15 cellular contexts compared by ENCODE assay signal in the genomic region with DNA sequence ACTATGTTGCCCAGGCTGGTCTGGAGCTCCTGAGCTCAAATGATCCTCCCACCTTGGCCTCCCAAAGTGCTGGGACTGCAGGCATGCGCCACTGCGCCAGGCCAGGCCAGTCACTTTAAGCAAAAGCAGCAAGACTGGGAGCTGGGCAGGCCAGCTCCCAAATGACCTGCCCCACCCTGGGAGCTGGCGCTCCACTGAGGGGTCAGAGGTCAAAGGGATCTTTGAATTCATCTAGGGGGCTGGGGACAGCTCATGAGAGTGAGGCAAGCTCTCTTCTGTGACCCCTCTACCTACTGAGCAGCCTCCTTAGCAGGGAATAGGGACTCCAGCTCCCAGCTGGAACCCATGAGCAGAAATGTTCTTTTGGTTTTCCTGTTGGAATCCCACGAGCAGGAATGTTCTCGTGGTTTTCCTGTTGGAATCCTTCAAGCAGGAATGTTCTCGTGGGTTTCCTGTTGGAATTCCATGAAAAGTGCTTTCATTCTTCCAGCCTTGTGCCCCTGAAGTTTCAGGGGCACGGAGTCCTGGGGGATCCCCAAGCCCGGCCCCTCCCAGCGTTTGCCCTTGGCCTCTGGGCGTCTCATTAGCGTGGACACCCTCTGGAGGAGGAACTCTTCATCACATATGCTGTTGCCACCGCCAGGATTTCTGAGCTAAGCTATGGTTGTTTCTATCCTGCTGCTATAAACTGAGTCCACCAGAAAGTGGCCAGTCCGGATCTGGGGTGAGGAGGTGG.
A peak's percentile ranks its signal among the peaks of the same experiment; 100 is the strongest.
DNase-seq lines count a peak whose midpoint lies in the region; ATAC-seq and TF ChIP-seq lines count a peak whose summit lies in the region.
"Had no signal": no experiment of that assay in that cellular context is flagged by ENCODE, and none has a peak within 500 bp of the region (broad histone marks: within the 10 kb centered on the region; RNA-seq: fewer than 3 reads in every experiment).

No MANE protein-coding gene starts in this region.

- H3K4me3 ChIP-seq in BLaER1 treated with 17β-estradiol and CSF1 and Interleukin-3, amounts not matched to agents 10 nM and 100 nM = no peak overlapping the region
- peak overlapping the region; percentile 38; the same call in 1 of the 2 replicates for H3K4me3 ChIP-seq in SK-N-MC
- H3K4me3 ChIP-seq in psoas muscle = no peak overlapping the region
- H3K4me3 ChIP-seq: thoracic aorta had no signal

- ATAC-seq in left ventricle myocardium superior = peak; percentile 8
- no peak for ATAC-seq in psoas muscle
- ATAC-seq in GM21529 (IDR thresholded peaks at IDR 0.05; ENCODE audit: unreplicated experiment) = no peak
- ATAC-seq: CD8-positive, alpha-beta T cell had no signal

- H3K4me1 ChIP-seq in BLaER1 treated with 17β-estradiol and CSF1 and Interleukin-3, amounts not matched to agents 10 nM and 100 nM = peaks cover 67 to 100% (median 100%) of the 10 kb centered on the region in 10 experiments
- H3K4me1 ChIP-seq in psoas muscle = peaks cover 6% of the 10 kb centered on the region

- no peaks in the 10 kb centered on the region for H4K20me1 ChIP-seq in BLaER1 treated with 17β-estradiol and CSF1 and Interleukin-3, amounts not matched to agents 10 nM and 100 nM

- H3K27ac ChIP-seq in BLaER1 treated with 17β-estradiol and CSF1 and Interleukin-3, amounts not matched to agents 10 nM and 100 nM = peak overlapping the region in 9 of 11 experiments; percentile 17 to 99 (median 95); a peak in 18 of 22 replicates
- H3K27ac ChIP-seq in SK-N-MC (no peak overlapping the region), psoas muscle (peak overlapping the region; percentile 37)

- H3K27me3 ChIP-seq in BLaER1 treated with 17β-estradiol and CSF1 and Interleukin-3, amounts not matched to agents 10 nM and 100 nM = no peaks in the 10 kb centered on the region
- no peaks in the 10 kb centered on the region for H3K27me3 ChIP-seq in psoas muscle (ENCODE audit: insufficient read depth in 3 of 3, low read length in 2 of 3)

- intact Hi-C loops in left ventricle myocardium superior (cut with micrococcal nuclease) (no loop called here), psoas muscle (cut with DNase I) (no loop called here)

- no peak for DNase-seq in SK-N-MC (ENCODE audit: low read depth, low spot score)
- DNase-seq in left ventricle myocardium superior = no peak
- peak in 1 of 2 donors; percentile 52 for DNase-seq in psoas muscle
- no peak for DNase-seq in SK-N-DZ (ENCODE audit: low spot score)
- no peak for DNase-seq in AML-193 (lab: John Stamatoyannopoulos, UW)
- no peak for DNase-seq in RKO (ENCODE audit: low spot score)
- DNase-seq: anterior cingulate cortex; CD8-positive, alpha-beta T cell; NCI-H1105; NK-92 treated with Interleukin-12 subunit alpha and Interleukin-12 subunit beta, amount 100 ng/mL, for 24 hours; stimulated activated CD4-positive, alpha-beta T cell treated with anti-CD3 and anti-CD28 coated beads, Interleukin-4, amount 100 ng/mL, for 24 hours; T-helper 9 cell had no signal

- 72 to 80% (median 72%) methylated on average over 13 of the region's 13 CpGs for WGBS in psoas muscle, 3 donors

- peak overlapping the region in 10 of 11 experiments; percentile 13 to 93 (median 88); a peak in 19 of 22 replicates for H3K4me2 ChIP-seq in BLaER1 treated with 17β-estradiol and CSF1 and Interleukin-3, amounts not matched to agents 10 nM and 100 nM

- peak overlapping the region in 8 of 11 experiments; percentile 24 to 78 (median 48); a peak in 14 of 22 replicates for H3K9ac ChIP-seq in BLaER1 treated with 17β-estradiol and CSF1 and Interleukin-3, amounts not matched to agents 10 nM and 100 nM
- no peak overlapping the region for H3K9ac ChIP-seq in SK-N-MC (ENCODE audit: insufficient read length)

- no peaks in the 10 kb centered on the region for H3K36me3 ChIP-seq in BLaER1 treated with 17β-estradiol and CSF1 and Interleukin-3, amounts not matched to agents 10 nM and 100 nM
- H3K36me3 ChIP-seq in SK-N-MC (ENCODE audit: insufficient read depth, low read length) = no peaks in the 10 kb centered on the region
- H3K36me3 ChIP-seq in psoas muscle (ENCODE audit: insufficient read depth in 1 of 2, low read depth in 1 of 2) = no peaks in the 10 kb centered on the region
- H3K36me3 ChIP-seq: thoracic aorta had no signal

- peaks cover 0 to 11% (median 0%) of the 10 kb centered on the region in 11 experiments; a peak in 4 of 22 replicates for H3K9me3 ChIP-seq in BLaER1 treated with 17β-estradiol and CSF1 and Interleukin-3, amounts not matched to agents 10 nM and 100 nM (replicated peaks in 1 of 11)
- no peaks in the 10 kb centered on the region for H3K9me3 ChIP-seq in SK-N-MC (ENCODE audit: low read depth, low read length)
- no peaks in the 10 kb centered on the region for H3K9me3 ChIP-seq in psoas muscle
- H3K9me3 ChIP-seq: thoracic aorta had no signal

- TF ChIP-seq CTCF in psoas muscle (IDR thresholded peaks at IDR 0.05) = no peak
